Comparison of ENCODE assay signal across 8 cellular contexts in genomic region chr14:105317546-105317945, GRCh38. TPM values are rescaled to one million over a fixed set of nuclear protein-coding genes. Genes with fewer than 3 reads are reported as not detected.
DNase-seq lines count a peak whose midpoint lies in the region; ATAC-seq and TF ChIP-seq lines count a peak whose summit lies in the region.

No MANE protein-coding gene starts in this region.

- peak overlapping the region; percentile 25 for H3K4me3 ChIP-seq in epithelial cell of proximal tubule (ENCODE audit: low read depth, low read length)

- peaks cover 30% of the 10 kb centered on the region for H3K4me1 Mint-ChIP-seq in osteocyte (ENCODE audit: unreplicated experiment)

- no peaks in the 10 kb centered on the region for H3K9me3 Mint-ChIP-seq in osteocyte (ENCODE audit: unreplicated experiment)

- H3K27me3 Mint-ChIP-seq in osteocyte (ENCODE audit: unreplicated experiment) = no peaks in the 10 kb centered on the region

- no peak for ATAC-seq in HG03342 (IDR thresholded peaks at IDR 0.05; ENCODE audit: unreplicated experiment)
- ATAC-seq in HG02642 (IDR thresholded peaks at IDR 0.05; ENCODE audit: poor library complexity, unreplicated experiment) = no peak
- ATAC-seq in GM18858 (IDR thresholded peaks at IDR 0.05; ENCODE audit: unreplicated experiment) = no peak

- DNase-seq in AG09319 (ENCODE audit: extremely low read depth, low read depth) = no peak
- peak; percentile 33 for DNase-seq in LHCN-M2 (ENCODE audit: low read depth)
- no peak for DNase-seq in epithelial cell of proximal tubule (ENCODE audit: low read depth)
- no peak for DNase-seq in osteocyte (ENCODE audit: extremely low spot score, unreplicated experiment)
- no peak for DNase-seq in retina

- peaks cover 2% of the 10 kb centered on the region for H3K36me3 Mint-ChIP-seq in osteocyte (ENCODE audit: unreplicated experiment)

- TF ChIP-seq CTCF in AG09319 (IDR thresholded peaks at IDR 0.05; ENCODE audit: low read depth, low read length) (peak; percentile 10), epithelial cell of proximal tubule (conservative IDR thresholded peaks at IDR 0.05; ENCODE audit: low read depth, low read length) (peak; percentile 19), osteocyte (IDR thresholded peaks at IDR 0.05) (no peak)

- peak overlapping the region; percentile 34 for H3K27ac Mint-ChIP-seq in osteocyte (ENCODE audit: unreplicated experiment)

- H3K4me3 Mint-ChIP-seq in osteocyte (ENCODE audit: unreplicated experiment) = no peak overlapping the region

RNA-seq across cellular contexts. Expression of gene PACS2, which starts 3.0 kb away (rescaled TPM):
- total RNA-seq in LHCN-M2 (2014; rRNA removed) (39.6 and 45.3 TPM in 2 replicates), epithelial cell of proximal tubule (45.1 and 68.7 TPM in 2 replicates), osteocyte (109 and 115 TPM in 2 replicates)
- polyA plus RNA-seq in LHCN-M2 (2012) = 38.8 TPM

RNA-seq across cellular contexts. Expression of gene BRF1, which starts 16.7 kb away (rescaled TPM):
- total RNA-seq in LHCN-M2 (2014; rRNA removed) (28.2 and 30.1 TPM in 2 replicates), epithelial cell of proximal tubule (23.8 and 30.7 TPM in 2 replicates), osteocyte (41.7 and 43.5 TPM in 2 replicates)
- polyA plus RNA-seq in LHCN-M2 (2012) = 13.6 TPM
